Comparison of ENCODE assay signal across 19 cellular contexts in genomic region chr20:45105317-45105716, GRCh38. TPM values are rescaled to one million over a fixed set of nuclear protein-coding genes. Genes with fewer than 3 reads are reported as not detected.
DNase-seq lines count a peak whose midpoint lies in the region; ATAC-seq and TF ChIP-seq lines count a peak whose summit lies in the region.
"Had no signal": no experiment of that assay in that cellular context is flagged by ENCODE, and none has a peak within 500 bp of the region (broad histone marks: within the 10 kb centered on the region; RNA-seq: fewer than 3 reads in every experiment).

No MANE protein-coding gene starts in this region.

- H3K27me3 Mint-ChIP-seq in Calu3 (ENCODE audit: unreplicated experiment) = no peaks in the 10 kb centered on the region
- H3K27me3 Mint-ChIP-seq in chondrocyte (ENCODE audit: low read depth) = peaks cover 5% of the 10 kb centered on the region

- BruUV-seq in Calu3 (replicated peaks; lab: Mats Ljungman, UMichigan) (no TSS peak), PC-3 (replicated peaks; lab: Mats Ljungman, UMichigan) (no TSS peak)

- H3K9me3 ChIP-seq in PC-3 (ENCODE audit: low read length) = no peaks in the 10 kb centered on the region
- H3K9me3 ChIP-seq in osteoblast (ENCODE audit: low read depth, low read length) = no peaks in the 10 kb centered on the region
- no peaks in the 10 kb centered on the region for H3K9me3 ChIP-seq in aorta (ENCODE audit: control insufficient read depth, low read length)
- H3K9me3 ChIP-seq: gastroesophageal sphincter, thoracic aorta had no signal

- H3K4me1 Mint-ChIP-seq in Calu3 (ENCODE audit: low read depth, unreplicated experiment) (peaks cover 44% of the 10 kb centered on the region), chondrocyte (ENCODE audit: low read depth) (peaks cover 17% of the 10 kb centered on the region)

- no peaks in the 10 kb centered on the region for H3K9me2 ChIP-seq in PC-3 (replicated peaks; ENCODE audit: low read length)

- 84 to 88% methylated on average over 2 of the region's 2 CpGs for WGBS in aorta, 2 donors

- H4K20me1 ChIP-seq in PC-3 (ENCODE audit: low read length) (no peaks in the 10 kb centered on the region), osteoblast (ENCODE audit: insufficient read depth, low read length) (no peaks in the 10 kb centered on the region)

- no peaks in the 10 kb centered on the region for H3F3A ChIP-seq in PC-3 (ENCODE audit: low read length, unreplicated experiment)

- no peak overlapping the region for H3K4me3 ChIP-seq in PC-3 (ENCODE audit: low read length)
- H3K4me3 ChIP-seq in osteoblast (ENCODE audit: insufficient read depth, low read length) = no peak overlapping the region
- H3K4me3 ChIP-seq in aorta (ENCODE audit: low read length in 2 of 2) = no peak overlapping the region
- H3K4me3 ChIP-seq: gastroesophageal sphincter, neural progenitor cell, thoracic aorta had no signal

- H3K9me3 Mint-ChIP-seq in Calu3 (ENCODE audit: low read depth, unreplicated experiment) (no peaks in the 10 kb centered on the region), chondrocyte (ENCODE audit: low read depth) (no peaks in the 10 kb centered on the region)
- H3K9me3 Mint-ChIP-seq: activated naive CD8-positive, alpha-beta T cell treated with anti-CD3 and anti-CD28 coated beads, Interleukin-2, amount 50 U/mL, for 24 hours; activated T-helper 17 cell treated with anti-CD3 and anti-CD28 coated beads, Interleukin-2, amount 50 U/mL, for 72 hours; neural progenitor cell had no signal

- H3K36me3 Mint-ChIP-seq in Calu3 (ENCODE audit: insufficient read depth, unreplicated experiment) (peaks cover 14% of the 10 kb centered on the region), chondrocyte (ENCODE audit: low read depth) (no peaks in the 10 kb centered on the region)
- H3K36me3 Mint-ChIP-seq: neural progenitor cell had no signal

- peak; percentile 19 for ATAC-seq in PC-3
- ATAC-seq in aorta (ENCODE audit: low FRiP score) = no peak
- ATAC-seq in HG03457 (IDR thresholded peaks at IDR 0.05; ENCODE audit: unreplicated experiment) = no peak
- no peak for ATAC-seq in HG03095 (IDR thresholded peaks at IDR 0.05; ENCODE audit: unreplicated experiment)
- ATAC-seq: activated CD4-positive, CD25-positive, alpha-beta regulatory T cell treated with anti-CD3 and anti-CD28 coated beads, Interleukin-2, amount 50 U/mL, for 24 hours; activated naive CD8-positive, alpha-beta T cell treated with anti-CD3 and anti-CD28 coated beads, Interleukin-2, amount 50 U/mL, for 24 hours; activated T-helper 17 cell treated with anti-CD3 and anti-CD28 coated beads, Interleukin-2, amount 50 U/mL, for 72 hours; gastroesophageal sphincter had no signal

- intact Hi-C loops in Calu3 (cut with micrococcal nuclease; ENCODE audit: unreplicated experiment) (loop anchor here (2.0 to 10.0 kb wide), 2 partner anchors 61 to 191 kb away; partner anchors contain the start of gene PABPC1L), PC-3 (cut with micrococcal nuclease) (no loop called here), aorta (cut with DNase I) (no loop called here)

- H3K9ac ChIP-seq in PC-3 (ENCODE audit: low read length) = no peak overlapping the region
- H3K9ac ChIP-seq: neural progenitor cell had no signal

- DNase-seq in Calu3 (peak; percentile 44), PC-3 (peak; percentile 19), chondrocyte (ENCODE audit: low spot score) (no peak), osteoblast (ENCODE audit: insufficient read length, low spot score, missing footprints) (no peak), aorta (no peak), COLO829 (ENCODE audit: low spot score) (no peak)
- DNase-seq: activated naive CD8-positive, alpha-beta T cell treated with anti-CD3 and anti-CD28 coated beads, Interleukin-2, amount 50 U/mL, for 24 hours; midbrain; NCI-H146; stimulated activated CD4-positive, alpha-beta T cell treated with anti-CD3 and anti-CD28 coated beads, Interleukin-15, amount 100 ng/mL, for 24 hours had no signal

- H3K4me3 Mint-ChIP-seq in Calu3 (ENCODE audit: low read depth, unreplicated experiment) (no peak overlapping the region), chondrocyte (ENCODE audit: unreplicated experiment) (no peak overlapping the region)
- H3K4me3 Mint-ChIP-seq: activated naive CD8-positive, alpha-beta T cell treated with anti-CD3 and anti-CD28 coated beads, Interleukin-2, amount 50 U/mL, for 24 hours; activated T-helper 17 cell treated with anti-CD3 and anti-CD28 coated beads, Interleukin-2, amount 50 U/mL, for 72 hours; neural progenitor cell had no signal

- H3K79me2 ChIP-seq in PC-3 (ENCODE audit: low read length) = no peaks in the 10 kb centered on the region
- no peaks in the 10 kb centered on the region for H3K79me2 ChIP-seq in osteoblast (ENCODE audit: insufficient read depth, low read length)

- H3K36me3 ChIP-seq in PC-3 (ENCODE audit: low read depth, low read length) (no peaks in the 10 kb centered on the region), osteoblast (ENCODE audit: insufficient read depth, low read length) (no peaks in the 10 kb centered on the region), aorta (ENCODE audit: control insufficient read depth in 1 of 2, insufficient read depth in 2 of 2, low read length in 1 of 2) (no peaks in the 10 kb centered on the region)
- H3K36me3 ChIP-seq: gastroesophageal sphincter, neural progenitor cell, thoracic aorta had no signal

- H3K4me1 ChIP-seq in PC-3 (ENCODE audit: insufficient read depth, low read length) = peaks cover 10% of the 10 kb centered on the region
- H3K4me1 ChIP-seq in osteoblast (ENCODE audit: insufficient read depth, low read length) = peaks cover 19% of the 10 kb centered on the region
- H3K4me1 ChIP-seq in aorta (ENCODE audit: control insufficient read depth in 1 of 2, insufficient read depth in 2 of 2, low read length in 2 of 2) = no peaks in the 10 kb centered on the region
- H3K4me1 ChIP-seq: neural progenitor cell had no signal

- POLR2A ChIA-PET in PC-3 (lab: Charles Lee; ENCODE audit: unreplicated experiment) = interaction anchor here (0.6 kb wide), 1 partner anchor 71 kb away, joined by 3 read pairs; no protein-coding TSS in a partner anchor

- peak overlapping the region; percentile 21 for H3K27ac Mint-ChIP-seq in Calu3 (ENCODE audit: unreplicated experiment)
- peak overlapping the region; percentile 76 for H3K27ac Mint-ChIP-seq in chondrocyte (ENCODE audit: unreplicated experiment)
- H3K27ac Mint-ChIP-seq: activated naive CD8-positive, alpha-beta T cell treated with anti-CD3 and anti-CD28 coated beads, Interleukin-2, amount 50 U/mL, for 24 hours; activated T-helper 17 cell treated with anti-CD3 and anti-CD28 coated beads, Interleukin-2, amount 50 U/mL, for 72 hours; neural progenitor cell had no signal

- H2AFZ ChIP-seq in PC-3 (ENCODE audit: low read length) = peak overlapping the region; percentile 39; the same call in 1 of the 2 replicates
- no peak overlapping the region for H2AFZ ChIP-seq in osteoblast (ENCODE audit: low read length)
- H2AFZ ChIP-seq: neural progenitor cell had no signal

- CTCF ChIA-PET in Calu3 (lab: Charles Lee) (interaction anchor here (0.5 to 4.6 kb wide), 12 partner anchors 8 to 796 kb away, joined by 3 to 26 read pairs (median 4); partner anchors contain the start of genes SYS1 and WFDC5), PC-3 (lab: Charles Lee) (interaction anchor here (0.6 to 1.5 kb wide), 6 partner anchors 8 to 185 kb away, joined by 3 to 12 read pairs (median 4); no protein-coding TSS in a partner anchor)

- H3K27me3 ChIP-seq in PC-3 (ENCODE audit: low read length) (no peaks in the 10 kb centered on the region), osteoblast (ENCODE audit: insufficient read depth, low read length) (no peaks in the 10 kb centered on the region), aorta (ENCODE audit: control insufficient read depth in 1 of 2, insufficient read depth in 2 of 2, low read length in 1 of 2) (no peaks in the 10 kb centered on the region)

- TF ChIP-seq CTCF in Calu3 (IDR thresholded peaks at IDR 0.05; ENCODE audit: unreplicated experiment) (no peak), PC-3 (conservative IDR thresholded peaks at IDR 0.05; ENCODE audit: low read depth, low read length) (no peak), chondrocyte (IDR thresholded peaks at IDR 0.05) (no peak), osteoblast (IDR thresholded peaks at IDR 0.05; ENCODE audit: extremely low read depth, low read depth, low read length) (no peak)

- H3K27ac ChIP-seq in PC-3 (ENCODE audit: low read length) = peak overlapping the region; percentile 24
- peak overlapping the region; percentile 21 for H3K27ac ChIP-seq in osteoblast (ENCODE audit: low read depth, low read length)
- no peak overlapping the region for H3K27ac ChIP-seq in aorta (ENCODE audit: low read depth in 1 of 2, low read length in 2 of 2)
- H3K27ac ChIP-seq: gastroesophageal sphincter, neural progenitor cell, thoracic aorta had no signal

- H3K4me2 ChIP-seq in PC-3 (ENCODE audit: low read length) = peak overlapping the region; percentile 34
- peak overlapping the region; percentile 52 for H3K4me2 ChIP-seq in osteoblast (ENCODE audit: insufficient read depth, low read length)
- H3K4me2 ChIP-seq: neural progenitor cell had no signal

RNA-seq across cellular contexts. Expression of gene KCNS1, which starts 4.4 kb away (rescaled TPM):
- total RNA-seq in Calu3 (2022) (10.4 and 10.7 TPM in 2 replicates), PC-3 (2014; rRNA removed) (not detected in 2 replicates), chondrocyte (0.55 to 1.1 TPM (median 0.59 TPM) in 3 replicates), osteoblast (0.59 and 1.1 TPM in 2 replicates), aorta (not detected)
- polyA plus RNA-seq in aorta = not detected
- total RNA-seq: gastroesophageal sphincter, thoracic aorta had no signal

RNA-seq across cellular contexts. Expression of gene WFDC5, which starts 9.7 kb away (rescaled TPM):
- total RNA-seq in Calu3 (2022) (not detected in 2 replicates), PC-3 (2014; rRNA removed) (not detected in 2 replicates), chondrocyte (not detected in 3 replicates), osteoblast (not detected in 2 replicates), aorta (not detected)
- polyA plus RNA-seq in aorta = not detected
- total RNA-seq: dermis microvascular lymphatic vessel endothelial cell, epithelial cell of proximal tubule, gastroesophageal sphincter, thoracic aorta had no signal

RNA-seq across cellular contexts. Expression of gene WFDC12, which starts 18.9 kb away (rescaled TPM):
- not detected in 2 replicates for total RNA-seq in Calu3 (2022)
- not detected in 2 replicates for total RNA-seq in PC-3 (2014; rRNA removed)
- total RNA-seq in chondrocyte = not detected in 3 replicates
- not detected in 2 replicates for total RNA-seq in osteoblast
- total RNA-seq in aorta = not detected
- polyA plus RNA-seq in aorta = not detected
- total RNA-seq: activated T-helper 17 cell treated with anti-CD3 and anti-CD28 coated beads, Interleukin-2, amount 50 U/mL, for 72 hours; dermis microvascular lymphatic vessel endothelial cell; epithelial cell of proximal tubule; gastroesophageal sphincter; thoracic aorta had no signal

Comparison
In these comparisons a context has a peak if more than half of its experiments do, and no peak if none do; other contexts are left out.
1. DNase-seq: peak in Calu3 (single experiment) and PC-3 (single experiment); none in chondrocyte (single experiment), osteoblast (single experiment), aorta (0 of 2) and COLO829 (single experiment).
2. H3K27ac ChIP-seq: peak in PC-3 (single experiment) and osteoblast (single experiment); none in aorta (0 of 2).